ENCODE assay signal across 9 cellular contexts in genomic region chr2:233414273-233414654, GRCh38. TPM values are rescaled to one million over a fixed set of nuclear protein-coding genes. Genes with fewer than 3 reads are reported as not detected.
DNase-seq lines count a peak whose midpoint lies in the region; ATAC-seq, FAIRE-seq and TF ChIP-seq lines count a peak whose summit lies in the region.
"Had no signal": no experiment of that assay in that cellular context is flagged by ENCODE, and none has a peak within 500 bp of the region (broad histone marks: within the 10 kb centered on the region; RNA-seq: fewer than 3 reads in every experiment).

No MANE protein-coding gene starts in this region.

- H3K4me1 ChIP-seq in ascending aorta (peaks cover 28 to 34% of the 10 kb centered on the region in 2 donors), mesodermal cell (ENCODE audit: control insufficient read depth, insufficient read depth, low read length, poor library complexity, severe bottlenecking) (peaks cover 33% of the 10 kb centered on the region)

- H3K9me3 ChIP-seq in ascending aorta (peaks cover 0 to 13% of the 10 kb centered on the region in 2 donors), mesodermal cell (ENCODE audit: control insufficient read depth, low read length) (peaks cover 19% of the 10 kb centered on the region)

- no peak for FAIRE-seq in H54 (lab: Jason Lieb, UNC)

- peak; percentile 65 for DNase-seq in 8988T
- DNase-seq in H54 (ENCODE audit: insufficient read length, low spot score) = peak; percentile 31
- peak in 1 of 2 donors; percentile 69 for DNase-seq in ascending aorta (ENCODE audit: low spot score in 2 of 2)
- no peak for DNase-seq in NCI-H2227 treated with DMSO at 0.1 percent for 48 hours (lab: John Stamatoyannopoulos, UW)
- no peak for DNase-seq in NCI-H2227 (lab: John Stamatoyannopoulos, UW; ENCODE audit: unreplicated experiment)
- DNase-seq in HuH-7.5 (ENCODE audit: low spot score) = no peak

- intact Hi-C loops in ascending aorta (cut with DNase I) = loop anchor here (10.0 kb wide), 3 partner anchors 71 to 1809 kb away; partner anchors contain the start of gene EFHD1

- no peaks in the 10 kb centered on the region for H3K27me3 ChIP-seq in ascending aorta

- H3K4me3 ChIP-seq in ascending aorta (no peak overlapping the region), mesodermal cell (ENCODE audit: extremely low read depth, insufficient read depth, low read length, poor library complexity, severe bottlenecking) (no peak overlapping the region)

- TF ChIP-seq POLR2A in H54 (IDR thresholded peaks at IDR 0.05; ENCODE audit: low read depth, low read length) (no peak), GM18505 (IDR thresholded peaks at IDR 0.05; ENCODE audit: borderline replicate concordance, extremely low read depth, insufficient read depth, insufficient read length) (no peak)

- no peak for TF ChIP-seq CTCF in ascending aorta (IDR thresholded peaks at IDR 0.05)

- ATAC-seq in GM18505 (IDR thresholded peaks at IDR 0.05; ENCODE audit: unreplicated experiment) = no peak
- ATAC-seq: WTC11 had no signal

- peak overlapping the region; percentile 86 to 95 for H3K27ac ChIP-seq in ascending aorta
- peak overlapping the region; percentile 67 for H3K27ac ChIP-seq in mesodermal cell (ENCODE audit: low read depth, low read length, severe bottlenecking)

- H3K36me3 ChIP-seq in ascending aorta = no peaks in the 10 kb centered on the region
- no peaks in the 10 kb centered on the region for H3K36me3 ChIP-seq in mesodermal cell (ENCODE audit: control insufficient read depth, insufficient read depth, low read length)

- WGBS in mesodermal cell (ENCODE audit: insufficient coverage in 2 of 2), 2 experiments = 88 to 93% methylated on average over 3 to 4 of the region's 4 CpGs

RNA-seq across cellular contexts. Expression of gene DGKD, which starts 60.0 kb away (rescaled TPM):
- total RNA-seq in ascending aorta = 28.3 TPM
- 23.6 TPM for polyA plus RNA-seq in mesodermal cell (2013, experiment 1 of 2)
- 22.2 TPM for polyA plus RNA-seq in mesodermal cell (2013, experiment 2 of 2)

Comparison
In these comparisons a context has a peak if more than half of its experiments do, and no peak if none do; other contexts are left out.
1. DNase-seq: peak in 8988T (single experiment) and H54 (single experiment); none in NCI-H2227 treated with DMSO at 0.1 percent for 48 hours (single experiment), NCI-H2227 (single experiment) and HuH-7.5 (single experiment).